1 cellular context compared by ENCODE assay signal in genomic region chr19:14425696-14426138, GRCh38.
TF ChIP-seq lines count a peak whose summit lies in the region.

No MANE protein-coding gene starts in this region.

TF ChIP-seq in K562, 482 proteins besides CTCF, POLR2A, EP300 and RAD21 (continued from another document):
- TF ChIP-seq TSHZ1 (CRISPR knock-in tag; IDR thresholded peaks at IDR 0.05) (no peak), ILK (tag; IDR thresholded peaks at IDR 0.05; ENCODE audit: borderline replicate concordance, low read depth) (no peak), PPARD (CRISPR knock-in tag; IDR thresholded peaks at IDR 0.05) (no peak), FOSL1 (tag; conservative IDR thresholded peaks at IDR 0.05) (peak; percentile 55; the same call in 1 of the 2 replicates), RCOR1 (IDR thresholded peaks at IDR 0.05; ENCODE audit: borderline replicate concordance in 1 of 2, low read depth in 2 of 2, low read length in 2 of 2) (peak in 1 of 2 experiments; percentile 66; a peak in 2 of 4 replicates), RBM22 (IDR thresholded peaks at IDR 0.05; ENCODE audit: low read depth, low read length, poor library complexity, severe bottlenecking) (no peak), MEF2D (tag; conservative IDR thresholded peaks at IDR 0.05; ENCODE audit: low read depth) (no peak), EP400 (IDR thresholded peaks at IDR 0.05) (no peak), ARID2 (IDR thresholded peaks at IDR 0.05) (no peak), ETV6 (IDR thresholded peaks at IDR 0.05; ENCODE audit: borderline replicate concordance in 1 of 2, low read depth in 2 of 2, low read length in 1 of 2) (no peak), ETV6 (CRISPR knock-in tag; IDR thresholded peaks at IDR 0.05; ENCODE audit: borderline replicate concordance) (no peak), TBP (optimal IDR thresholded peaks at IDR 0.05; ENCODE audit: low read depth, low read length) (no peak), HDAC6 (IDR thresholded peaks at IDR 0.05; ENCODE audit: low read depth, low read length) (no peak), ZNF740 (CRISPR knock-in tag; IDR thresholded peaks at IDR 0.05) (no peak), ZNF740 (tag; IDR thresholded peaks at IDR 0.05) (no peak), CREM (IDR thresholded peaks at IDR 0.05; ENCODE audit: low read depth) (peak; percentile 89), ILF3 (IDR thresholded peaks at IDR 0.05; ENCODE audit: borderline replicate concordance) (no peak), SMARCE1 (IDR thresholded peaks at IDR 0.05) (peak; percentile 72), ETV1 (tag; conservative IDR thresholded peaks at IDR 0.05; ENCODE audit: low read depth) (no peak), TFE3 (CRISPR knock-in tag; IDR thresholded peaks at IDR 0.05) (no peak), NFIC (IDR thresholded peaks at IDR 0.05) (peak; percentile 75), ARID3A (IDR thresholded peaks at IDR 0.05; ENCODE audit: borderline replicate concordance, low read depth, low read length) (no peak), ZNF3 (CRISPR knock-in tag; IDR thresholded peaks at IDR 0.05) (no peak), SREBF1 (IDR thresholded peaks at IDR 0.05; ENCODE audit: borderline replicate concordance, low read depth, low read length) (no peak), RBM25 (IDR thresholded peaks at IDR 0.05; ENCODE audit: low read depth, low read length, severe bottlenecking) (peak; percentile 86), ZBTB12 (CRISPR knock-in tag; IDR thresholded peaks at IDR 0.05) (no peak), ZNF780A (CRISPR knock-in tag; IDR thresholded peaks at IDR 0.05) (no peak), SOX6 (IDR thresholded peaks at IDR 0.05) (peak; percentile 67), BRF1 (IDR thresholded peaks at IDR 0.05; ENCODE audit: borderline replicate concordance, extremely low read depth, insufficient read length) (no peak), SRSF3 (IDR thresholded peaks at IDR 0.05; ENCODE audit: insufficient read depth, low read length) (no peak)
TF ChIP-seq in K562: peak in this region for 51.
